In genomic region chr10:68406815-68407585, GRCh38 we compare ENCODE assay signal across 8 cellular contexts. TPM values are rescaled to one million over a fixed set of nuclear protein-coding genes. Genes with fewer than 3 reads are reported as not detected.
A peak's percentile ranks its signal among the peaks of the same experiment; 100 is the strongest.
DNase-seq lines count a peak whose midpoint lies in the region; ATAC-seq lines count a peak whose summit lies in the region.

Gene RUFY2, minus strand, starts transcription at chr10:68407277. Its CDS starts 88 bp downstream, at chr10:68407189.

- peak within 1 kb of the TSS; percentile 95 for H3K9ac ChIP-seq in mesendoderm (ENCODE audit: low read length)

- H3K56ac ChIP-seq in mesendoderm (ENCODE audit: low read length), result peak within 1 kb of the TSS; percentile 98

- H3K4me2 ChIP-seq in mesendoderm (ENCODE audit: low read length), result peak within 1 kb of the TSS; percentile 85

- H3K36me3 Mint-ChIP-seq in effector memory CD8-positive, alpha-beta T cell (ENCODE audit: insufficient read depth), result peaks cover 7% of the 10 kb centered on the region

- H3K79me2 ChIP-seq in mesendoderm (ENCODE audit: control insufficient read depth, insufficient read depth, low read length), result peaks cover 15% of the 10 kb centered on the region

- H4K5ac ChIP-seq in mesendoderm (ENCODE audit: low read length), result no peak within 1 kb of the TSS

- peak within 1 kb of the TSS; percentile 67 for H2BK5ac ChIP-seq in mesendoderm (ENCODE audit: low read length)

- peak within 1 kb of the TSS; percentile 81 for H3K18ac ChIP-seq in mesendoderm (ENCODE audit: low read length)

- H3K23ac ChIP-seq in mesendoderm (ENCODE audit: low read length), result peak within 1 kb of the TSS; percentile 80

- H3K79me1 ChIP-seq in mesendoderm (ENCODE audit: low read length), result peaks cover 3% of the 10 kb centered on the region

- no peak within 1 kb of the TSS for H2BK120ac ChIP-seq in mesendoderm (ENCODE audit: low read depth, low read length)

- no peaks in the 10 kb centered on the region for H3K27me3 Mint-ChIP-seq in effector memory CD8-positive, alpha-beta T cell

- peak within 1 kb of the TSS; percentile 82 for H3K27ac ChIP-seq in mesendoderm (ENCODE audit: low read depth, low read length)

- no peaks in the 10 kb centered on the region for H3K36me3 ChIP-seq in mesendoderm (ENCODE audit: control insufficient read depth, insufficient read depth, low read length)

- H3K27ac Mint-ChIP-seq in effector memory CD8-positive, alpha-beta T cell, result peak within 1 kb of the TSS; percentile 92

- peak within 1 kb of the TSS; percentile 87 to 94 for H3K4me3 Mint-ChIP-seq in effector memory CD8-positive, alpha-beta T cell

- H3K4me1 Mint-ChIP-seq in effector memory CD8-positive, alpha-beta T cell (ENCODE audit: low read depth in 2 of 2), result peaks cover 13 to 23% of the 10 kb centered on the region in 2 donors

- H3K4me3 ChIP-seq in mesendoderm (ENCODE audit: low read length), result peak within 1 kb of the TSS; percentile 95

- no peak within 1 kb of the TSS for H2AK5ac ChIP-seq in mesendoderm (ENCODE audit: low read length)

- H3K9me3 Mint-ChIP-seq in effector memory CD8-positive, alpha-beta T cell, result no peaks in the 10 kb centered on the region

- no peak within 1 kb of the TSS for H4K8ac ChIP-seq in mesendoderm (ENCODE audit: low read depth, low read length)

- no peaks in the 10 kb centered on the region for H3K27me3 ChIP-seq in mesendoderm (ENCODE audit: insufficient read depth, low read length, poor library complexity)

- peak; percentile 85 for DNase-seq in CD1c-positive myeloid dendritic cell (ENCODE audit: extremely low spot score)
- peak; percentile 84 for DNase-seq in GM19238 (ENCODE audit: insufficient read length, low spot score)
- DNase-seq in NCI-H774 (lab: John Stamatoyannopoulos, UW), result peak; percentile 69
- DNase-seq in activated CD8-positive, alpha-beta memory T cell treated with anti-CD3 and anti-CD28 coated beads for 24 hours, result peak; percentile 94
- peak; percentile 68 to 78 (median 77) for DNase-seq in effector memory CD8-positive, alpha-beta T cell
- peak; percentile 88 for DNase-seq in mesendoderm
- DNase-seq in stimulated activated CD8-positive, alpha-beta memory T cell treated with anti-CD3 and anti-CD28 coated beads, Interleukin-15, amount 100 ng/mL, for 1 hour (ENCODE audit: low read depth), result peak; percentile 39

- H3K4ac ChIP-seq in mesendoderm (ENCODE audit: low read depth, low read length), result peak within 1 kb of the TSS; percentile 29

- no CpG with 5 or more reads among the region's 84 CpGs for WGBS in mesendoderm (ENCODE audit: extremely low coverage, insufficient coverage, low lambda C conversion rate)

- ATAC-seq in HG03439 (IDR thresholded peaks at IDR 0.05; ENCODE audit: unreplicated experiment), result peak; percentile 89
- ATAC-seq in effector memory CD8-positive, alpha-beta T cell (replicated peaks), result peak; percentile 94

- no peak within 1 kb of the TSS for H2BK15ac ChIP-seq in mesendoderm (replicated peaks; ENCODE audit: low read depth)

- no peaks in the 10 kb centered on the region for H3K4me1 ChIP-seq in mesendoderm (ENCODE audit: control insufficient read depth, low read depth, low read length)

RNA-seq across cellular contexts. Expression of gene RUFY2, which starts in this region (rescaled TPM):
- 8.4 TPM for polyA plus RNA-seq in mesendoderm (2013, experiment 1 of 2)
- 7.4 TPM for polyA plus RNA-seq in mesendoderm (2013, experiment 2 of 2)

Comparison
In these comparisons a context has a peak if more than half of its experiments do, and no peak if none do; other contexts are left out.
1. Peak in every context shown above with its lines: DNase-seq, ATAC-seq, H3K4me3 ChIP-seq and H3K27ac ChIP-seq.
2. DNase-seq: peak in every context shown above with its lines; median percentile 94 in activated CD8-positive, alpha-beta memory T cell treated with anti-CD3 and anti-CD28 coated beads for 24 hours; 88 in mesendoderm; 85 in CD1c-positive myeloid dendritic cell; 84 in GM19238; 77 in effector memory CD8-positive, alpha-beta T cell; 69 in NCI-H774; 39 in stimulated activated CD8-positive, alpha-beta memory T cell treated with anti-CD3 and anti-CD28 coated beads, Interleukin-15, amount 100 ng/mL, for 1 hour.